Comparison of ENCODE assay signal across 2 cellular contexts in genomic region chr2:46076251-46076650, GRCh38.
TF ChIP-seq lines count a peak whose summit lies in the region.

No MANE protein-coding gene starts in this region.

TF ChIP-seq in SK-N-SH, 30 proteins besides CTCF, POLR2A, EP300 and RAD21:
- TF ChIP-seq FOXJ3 (CRISPR knock-in tag; IDR thresholded peaks at IDR 0.05): no peak
- TF ChIP-seq NFIC (IDR thresholded peaks at IDR 0.05; ENCODE audit: borderline replicate concordance): no peak
- no peak for TF ChIP-seq MEF2A (IDR thresholded peaks at IDR 0.05; ENCODE audit: borderline replicate concordance, low read depth)
- TF ChIP-seq NRF1 (IDR thresholded peaks at IDR 0.05; ENCODE audit: low read depth, low read length): no peak
- TF ChIP-seq TCF12 (IDR thresholded peaks at IDR 0.05): no peak; the same call in 1 of the 2 replicates
- TF ChIP-seq PBX3 (IDR thresholded peaks at IDR 0.05): no peak
- no peak for TF ChIP-seq GATA2 (CRISPR knock-in tag; IDR thresholded peaks at IDR 0.05)
- TF ChIP-seq REST (IDR thresholded peaks at IDR 0.05; ENCODE audit: low read depth, low read length): no peak
- TF ChIP-seq IRF3 (IDR thresholded peaks at IDR 0.05; ENCODE audit: low read depth, low read length): no peak
- TF ChIP-seq JUND (IDR thresholded peaks at IDR 0.05): no peak
- no peak for TF ChIP-seq FOSL2 (IDR thresholded peaks at IDR 0.05; ENCODE audit: borderline replicate concordance, low read depth)
- TF ChIP-seq TEAD4 (IDR thresholded peaks at IDR 0.05; ENCODE audit: borderline replicate concordance, insufficient read depth): no peak
- no peak for TF ChIP-seq MAX (IDR thresholded peaks at IDR 0.05; ENCODE audit: low read depth)
- TF ChIP-seq EZH2phosphoT487 (IDR thresholded peaks at IDR 0.05; ENCODE audit: borderline replicate concordance, low read depth): no peak
- no peak for TF ChIP-seq USF2 (IDR thresholded peaks at IDR 0.05; ENCODE audit: borderline replicate concordance, low read depth, low read length)

TF ChIP-seq in SK-N-SH treated with all-trans-retinoic acid at 6 μM for 48 hours, 23 proteins besides CTCF, POLR2A, EP300 and RAD21:
- TF ChIP-seq ZNF565 (CRISPR knock-in tag; conservative IDR thresholded peaks at IDR 0.05; ENCODE audit: low read depth) (no peak), TSHZ2 (CRISPR knock-in tag; IDR thresholded peaks at IDR 0.05) (no peak), SNAI2 (CRISPR knock-in tag; IDR thresholded peaks at IDR 0.05) (no peak), PPARA (CRISPR knock-in tag; IDR thresholded peaks at IDR 0.05; ENCODE audit: borderline replicate concordance) (no peak), TOX (CRISPR knock-in tag; IDR thresholded peaks at IDR 0.05; ENCODE audit: borderline replicate concordance) (no peak), POU6F1 (CRISPR knock-in tag; IDR thresholded peaks at IDR 0.05; ENCODE audit: borderline replicate concordance, low read depth) (no peak), ISL1 (CRISPR knock-in tag; IDR thresholded peaks at IDR 0.05) (no peak)
